7 cellular contexts compared by ENCODE assay signal in genomic region chr1:197672347-197672746, GRCh38.
"Had no signal": no experiment of that assay in that cellular context is flagged by ENCODE, and none has a peak within 500 bp of the region (broad histone marks: within the 10 kb centered on the region; RNA-seq: fewer than 3 reads in every experiment).

No MANE protein-coding gene starts in this region.

- H3K4me3 ChIP-seq: GM23338 had no signal

- ATAC-seq: GM23338 had no signal

- H2AFZ ChIP-seq: GM23338 had no signal

- DNase-seq: H9, HCEC 1CT, KG1 had no signal

- H3K4me2 ChIP-seq: GM23338 had no signal

- FAIRE-seq: H1, H54, HTR-8/SVneo had no signal
